Comparison of ENCODE assay signal across 2 cellular contexts in genomic region chr14:105851716-105852377, GRCh38.
TF ChIP-seq lines count a peak whose summit lies in the region.

No MANE protein-coding gene starts in this region.

TF ChIP-seq in GM12891, 5 proteins besides CTCF, POLR2A, EP300 and RAD21 (continued from another document):
- TF ChIP-seq TAF1 (IDR thresholded peaks at IDR 0.05; ENCODE audit: low read depth, low read length): no peak
- TF ChIP-seq POLR2AphosphoS5 (IDR thresholded peaks at IDR 0.05; ENCODE audit: low read depth, low read length): peak; percentile 70
- TF ChIP-seq SPI1 (IDR thresholded peaks at IDR 0.05; ENCODE audit: low read depth, low read length): no peak

TF ChIP-seq in GM12878, 131 proteins besides CTCF, POLR2A, EP300 and RAD21 (continued from another document):
- TF ChIP-seq BACH1 (IDR thresholded peaks at IDR 0.05; ENCODE audit: borderline replicate concordance): peak; percentile 77; the same call in 1 of the 2 replicates
- no peak for TF ChIP-seq RUNX3 (IDR thresholded peaks at IDR 0.05; ENCODE audit: low read length)
- peak; percentile 4 to 30; a peak in 1 of 4 replicates for TF ChIP-seq BHLHE40 (IDR thresholded peaks at IDR 0.05; ENCODE audit: borderline replicate concordance in 1 of 2, low read depth in 2 of 2, low read length in 1 of 2)
- no peak for TF ChIP-seq SIN3A (IDR thresholded peaks at IDR 0.05; ENCODE audit: low read depth, low read length)
- 0 out of 2 replicates have a peak, but pooled peaks have one; percentile 21 for TF ChIP-seq CHD2 (IDR thresholded peaks at IDR 0.05; ENCODE audit: borderline replicate concordance, low read depth, low read length)
- TF ChIP-seq LARP7 (IDR thresholded peaks at IDR 0.05): peak; percentile 48; the same call in 1 of the 2 replicates
